ENCODE assay signal across 8 cellular contexts in the genomic region with DNA sequence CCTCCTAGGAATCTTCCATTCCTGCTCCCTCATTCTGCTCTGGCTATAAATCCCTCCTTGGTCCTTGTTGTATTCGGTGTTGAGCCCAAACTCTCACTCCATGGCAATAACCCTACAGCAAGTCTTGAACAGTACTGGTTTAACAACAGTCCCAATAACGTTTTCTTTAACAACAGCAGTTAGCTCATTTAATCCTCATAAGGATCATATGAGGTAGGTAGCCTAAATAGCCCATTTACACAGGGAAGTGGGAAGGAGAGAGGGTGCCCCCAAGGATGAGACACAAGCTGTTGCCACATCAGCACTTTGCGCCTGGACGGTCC. TPM values are rescaled to one million over a fixed set of nuclear protein-coding genes. Genes with fewer than 3 reads are reported as not detected.
DNase-seq lines count a peak whose midpoint lies in the region; ATAC-seq and TF ChIP-seq lines count a peak whose summit lies in the region.

No MANE protein-coding gene starts in this region.

- no peaks in the 10 kb centered on the region for H3K27me3 ChIP-seq in muscle layer of colon (ENCODE audit: control insufficient read depth in 1 of 2, insufficient read depth in 2 of 2, low read length in 2 of 2)

- TF ChIP-seq CTCF in AG09309 (IDR thresholded peaks at IDR 0.05; ENCODE audit: control insufficient read depth, insufficient read depth, low read depth, low read length, missing control alignments) (no peak), brain (conservative IDR thresholded peaks at IDR 0.05) (no peak)

- no peaks in the 10 kb centered on the region for H3K9me3 Mint-ChIP-seq in brain

- peak overlapping the region; percentile 74 for H3K4me3 ChIP-seq in AG09309 (ENCODE audit: control insufficient read depth, low read depth, low read length)
- H3K4me3 ChIP-seq in muscle layer of colon (ENCODE audit: low read depth in 1 of 2, low read length in 2 of 2) = peak overlapping the region in 1 of 2 donors; percentile 93

- DNase-seq in AG09309 (ENCODE audit: low read depth) (no peak), dedifferentiated amniotic fluid mesenchymal stem cell (ENCODE audit: extremely low spot score) (no peak), NCI-H2196 treated with DMSO at 0.1 percent for 48 hours (lab: John Stamatoyannopoulos, UW; ENCODE audit: unreplicated experiment) (no peak), HPDE6-E6E7 (ENCODE audit: extremely low spot score) (no peak)

- H3K9me3 ChIP-seq in muscle layer of colon (ENCODE audit: low read length) = no peaks in the 10 kb centered on the region

- H3K27ac Mint-ChIP-seq in brain = peak overlapping the region; percentile 29 to 87 (median 42)

- H3K4me1 Mint-ChIP-seq in brain = peaks cover 48% of the 10 kb centered on the region

- no peaks in the 10 kb centered on the region for H3K36me3 ChIP-seq in muscle layer of colon (ENCODE audit: insufficient read depth, low read length)

- no peak overlapping the region for H3K9ac ChIP-seq in muscle layer of colon (ENCODE audit: low read length)

- H3K27ac ChIP-seq in muscle layer of colon (ENCODE audit: low read depth, low read length) = peak overlapping the region; percentile 87

- H3K36me3 Mint-ChIP-seq in brain = no peaks in the 10 kb centered on the region

- peak; percentile 16 for ATAC-seq in HG02938 (IDR thresholded peaks at IDR 0.05; ENCODE audit: unreplicated experiment)
- ATAC-seq in HG03521 (IDR thresholded peaks at IDR 0.05; ENCODE audit: unreplicated experiment) = no peak

- peak overlapping the region; percentile 92 to 98 (median 94) for H3K4me3 Mint-ChIP-seq in brain

- H3K27me3 Mint-ChIP-seq in brain = no peaks in the 10 kb centered on the region

- peaks cover 36% of the 10 kb centered on the region for H3K4me1 ChIP-seq in muscle layer of colon (ENCODE audit: insufficient read depth, low read length)

RNA-seq across cellular contexts. Expression of a gene that starts 0.4 kb away (rescaled TPM):
- polyA plus RNA-seq in brain (ENCODE audit: insufficient read depth, low read depth, low replicate concordance) = 50.0 TPM

RNA-seq across cellular contexts. Expression of a gene that starts 26.5 kb away (rescaled TPM):
- polyA plus RNA-seq in brain (ENCODE audit: insufficient read depth, low read depth, low replicate concordance) = not detected

RNA-seq across cellular contexts. Expression of a gene that starts 44.0 kb away (rescaled TPM):
- polyA plus RNA-seq in brain (ENCODE audit: insufficient read depth, low read depth, low replicate concordance) = 15.1 TPM

RNA-seq across cellular contexts. Expression of a gene that starts 54.5 kb away (rescaled TPM):
- polyA plus RNA-seq in brain (ENCODE audit: insufficient read depth, low read depth, low replicate concordance) = 275 TPM
